In genomic region chr1:17335821-17336718, GRCh38 we compare ENCODE assay signal across 9 cellular contexts. TPM values are rescaled to one million over a fixed set of nuclear protein-coding genes. Genes with fewer than 3 reads are reported as not detected.
DNase-seq lines count a peak whose midpoint lies in the region; ATAC-seq, FAIRE-seq and TF ChIP-seq lines count a peak whose summit lies in the region.
"Had no signal": no experiment of that assay in that cellular context is flagged by ENCODE, and none has a peak within 500 bp of the region (broad histone marks: within the 10 kb centered on the region; RNA-seq: fewer than 3 reads in every experiment).

No MANE protein-coding gene starts in this region.

- TF ChIP-seq EP300 in HepG2 (IDR thresholded peaks at IDR 0.05; ENCODE audit: low read depth in 2 of 2, low read length in 2 of 2) (no peak), HepG2 (CRISPR knock-in tag; IDR thresholded peaks at IDR 0.05; ENCODE audit: borderline replicate concordance) (no peak)

- POLR2A ChIA-PET in HepG2 (lab: Yijun Ruan, JAX): no interaction called here

- CTCF ChIA-PET in HepG2 (lab: Yijun Ruan, JAX; ENCODE audit: low intra/inter-chr PET ratio, low total read pairs): interaction anchor here (0.7 to 1.8 kb wide), 3 partner anchors 38 to 276 kb away, joined by 3 to 15 read pairs (median 11); no protein-coding TSS in a partner anchor

- intact Hi-C loops in HepG2 (cut with micrococcal nuclease; ENCODE audit: unreplicated experiment): loop anchor here (2.0 kb wide), 1 partner anchor 211 kb away; no protein-coding TSS in a partner anchor

- no peak for TF ChIP-seq RAD21 in HepG2 (CRISPR knock-in tag; IDR thresholded peaks at IDR 0.05)

- peak; percentile 86 for ATAC-seq in HepG2
- no peak for ATAC-seq in GM18502 (IDR thresholded peaks at IDR 0.05; ENCODE audit: poor library complexity, unreplicated experiment)

- DNase-seq in NCI-H82 (lab: John Stamatoyannopoulos, UW) (peak; percentile 84), NCI-H82 treated with DMSO at 0.1 percent for 48 hours (lab: John Stamatoyannopoulos, UW; ENCODE audit: unreplicated experiment) (no peak), NCI-H2029 treated with DMSO at 0.1 percent for 48 hours (lab: John Stamatoyannopoulos, UW) (peak; percentile 8), cerebellar cortex (ENCODE audit: low spot score) (peak; percentile 52), HepG2 (ENCODE audit: low spot score) (peak; percentile 42)
- peak; percentile 37 for DNase-seq in activated CD4-positive, CD25-positive, alpha-beta regulatory T cell treated with anti-CD3 and anti-CD28 coated beads, Interleukin-2, amount 50 U/mL, for 16 hours (ENCODE audit: low read depth, low spot score)
- DNase-seq in stimulated activated CD4-positive, alpha-beta T cell treated with anti-CD3 and anti-CD28 coated beads, Interleukin-4, amount 100 ng/mL, for 48 hours (ENCODE audit: low read depth in 2 of 2): peak; percentile 57 to 77

- no peak overlapping the region for H3K4me2 ChIP-seq in HepG2 (ENCODE audit: low read depth, low read length)

- no peaks in the 10 kb centered on the region for H3K79me2 ChIP-seq in HepG2 (ENCODE audit: insufficient read depth, low read length)

- H3K36me3 ChIP-seq in HepG2 (replicated peaks in 1 of 2; ENCODE audit: control insufficient read depth in 1 of 2, insufficient read depth in 2 of 2, low read length in 2 of 2): no peaks in the 10 kb centered on the region

- in situ Hi-C loops in HepG2 (cut with HindIII; ENCODE audit: extremely low pct_ligation_motif_present, low pct_unique_long_range_greater_than_20kb): loop anchor here (5.0 kb wide), 1 partner anchor 214 kb away; no protein-coding TSS in a partner anchor

- 0 out of 2 replicates have a peak, but pooled peaks cover 4% of the 10 kb centered on the region for H4K20me1 ChIP-seq in HepG2 (ENCODE audit: insufficient read depth, low read length)

- no peak overlapping the region for H3K9ac ChIP-seq in HepG2 (ENCODE audit: insufficient read depth, low read depth, low read length)

- H3K27ac ChIP-seq in HepG2 (ENCODE audit: extremely low read length, insufficient read depth, low read length): no peak overlapping the region

- TF ChIP-seq CTCF in HepG2 (CRISPR knock-in tag; IDR thresholded peaks at IDR 0.05): peak; percentile 69

- peak; percentile 28 for FAIRE-seq in HepG2 (lab: Jason Lieb, UNC)

- no TSS peak for BruUV-seq in HepG2 (replicated peaks; lab: Mats Ljungman, UMichigan)

- H3K27me3 ChIP-seq in HepG2 (ENCODE audit: control insufficient read depth in 1 of 2, insufficient read depth in 2 of 2, low read length in 2 of 2): peaks cover 1 to 12% of the 10 kb centered on the region in 2 experiments

- H3K4me3 ChIP-seq in HepG2 (replicated peaks in 1 of 3; ENCODE audit: insufficient read depth in 1 of 3, low read depth in 2 of 3, low read length in 3 of 3): no peak overlapping the region

- H2AFZ ChIP-seq in HepG2 (ENCODE audit: low read length): no peak overlapping the region

- no peaks in the 10 kb centered on the region for H3K9me3 ChIP-seq in HepG2 (ENCODE audit: low read length)

- H3K4me1 ChIP-seq in HepG2 (ENCODE audit: insufficient read depth, low read length): no peaks in the 10 kb centered on the region

- 15% methylated on average over 17 of the region's 20 CpGs for WGBS in HepG2 (ENCODE audit: low lambda C conversion rate)

- TF ChIP-seq POLR2A in HepG2 (IDR thresholded peaks at IDR 0.05; ENCODE audit: insufficient read depth in 1 of 2, low read depth in 2 of 2, low read length in 2 of 2): no peak

TF ChIP-seq in HepG2, 621 proteins besides CTCF, POLR2A, EP300 and RAD21:
- TF ChIP-seq SMC3 (IDR thresholded peaks at IDR 0.05; ENCODE audit: low read length) (peak; percentile 77), STAG1 (CRISPR knock-in tag; IDR thresholded peaks at IDR 0.05) (peak; percentile 12; the same call in 1 of the 2 replicates), TOE1 (CRISPR knock-in tag; IDR thresholded peaks at IDR 0.05) (no peak), KDM1A (CRISPR knock-in tag; IDR thresholded peaks at IDR 0.05) (0 out of 2 replicates have a peak, but pooled peaks have one; percentile 24)
TF ChIP-seq in HepG2: peak in this region for 3.

RNA-seq across cellular contexts. Expression of gene PADI4, which starts 28.1 kb away (rescaled TPM):
- total RNA-seq in HepG2 (2016; rRNA removed; fragmentation: Illumina TruSeq; extraction: Trizol): 0.04 TPM in 1 of 2 replicates, not detected in the other
- not detected in 2 replicates for total RNA-seq in HepG2 (2016; cell fraction: cytosol; rRNA removed; fragmentation: Illumina TruSeq; extraction: Trizol; ENCODE audit: low read depth)
- total RNA-seq in HepG2 (2016; cell fraction: insoluble cytoplasmic fraction; rRNA removed; fragmentation: Illumina TruSeq; extraction: Trizol): not detected in 2 replicates
- not detected in 2 replicates for total RNA-seq in HepG2 (2016; cell fraction: membrane; rRNA removed; fragmentation: Illumina TruSeq; extraction: Trizol)
- not detected in 2 replicates for total RNA-seq in HepG2 (2016; cell fraction: nucleus; rRNA removed; fragmentation: Illumina TruSeq; extraction: Trizol)
- polyA plus RNA-seq in HepG2 (2011; rRNA removed): 0.04 TPM in 1 of 2 replicates, not detected in the other
- polyA plus RNA-seq in HepG2 (2011; cell fraction: cytosol; rRNA removed): 0.04 TPM in 1 of 2 replicates, not detected in the other
- not detected in 2 replicates for polyA plus RNA-seq in HepG2 (2011; cell fraction: nucleus; rRNA removed)
- polyA plus RNA-seq in HepG2 (2012): not detected in 2 replicates
- polyA plus RNA-seq in HepG2 (2016; cell fraction: cytosol; fragmentation: Illumina TruSeq; extraction: Trizol; ENCODE audit: low read depth): not detected in 2 replicates
- polyA plus RNA-seq in HepG2 (2016; cell fraction: insoluble cytoplasmic fraction; fragmentation: Illumina TruSeq; extraction: Trizol; ENCODE audit: low read depth): not detected in 2 replicates
- not detected in 2 replicates for polyA plus RNA-seq in HepG2 (2016; cell fraction: membrane; fragmentation: Illumina TruSeq; extraction: Trizol; ENCODE audit: low read depth)
- polyA plus RNA-seq in HepG2 (2016; cell fraction: nucleus; fragmentation: Illumina TruSeq; extraction: Trizol; ENCODE audit: insufficient read depth, low read depth): not detected in 2 replicates
- polyA minus RNA-seq in HepG2 (2011; rRNA and poly(A)+ RNA removed; ENCODE audit: low replicate concordance): not detected in 2 replicates
- not detected in 2 replicates for polyA minus RNA-seq in HepG2 (2011; cell fraction: cytosol; rRNA and poly(A)+ RNA removed)
- not detected in 2 replicates for polyA minus RNA-seq in HepG2 (2011; cell fraction: nucleus; rRNA and poly(A)+ RNA removed)

RNA-seq across cellular contexts. Expression of gene PADI6, which starts 35.9 kb away (rescaled TPM):
- total RNA-seq in HepG2 (2016; rRNA removed; fragmentation: Illumina TruSeq; extraction: Trizol): not detected in 2 replicates
- not detected in 2 replicates for total RNA-seq in HepG2 (2016; cell fraction: cytosol; rRNA removed; fragmentation: Illumina TruSeq; extraction: Trizol; ENCODE audit: low read depth)
- total RNA-seq in HepG2 (2016; cell fraction: insoluble cytoplasmic fraction; rRNA removed; fragmentation: Illumina TruSeq; extraction: Trizol): not detected in 2 replicates
- total RNA-seq in HepG2 (2016; cell fraction: membrane; rRNA removed; fragmentation: Illumina TruSeq; extraction: Trizol): not detected in 2 replicates
- total RNA-seq in HepG2 (2016; cell fraction: nucleus; rRNA removed; fragmentation: Illumina TruSeq; extraction: Trizol): not detected in 2 replicates
- polyA plus RNA-seq in HepG2 (2011; rRNA removed): not detected in 2 replicates
- 0.03 TPM in 1 of 2 replicates, not detected in the other for polyA plus RNA-seq in HepG2 (2011; cell fraction: cytosol; rRNA removed)
- polyA plus RNA-seq in HepG2 (2011; cell fraction: nucleus; rRNA removed): not detected in 2 replicates
- not detected in 2 replicates for polyA plus RNA-seq in HepG2 (2012)
- not detected in 2 replicates for polyA plus RNA-seq in HepG2 (2016; cell fraction: cytosol; fragmentation: Illumina TruSeq; extraction: Trizol; ENCODE audit: low read depth)
- not detected in 2 replicates for polyA plus RNA-seq in HepG2 (2016; cell fraction: insoluble cytoplasmic fraction; fragmentation: Illumina TruSeq; extraction: Trizol; ENCODE audit: low read depth)
- polyA plus RNA-seq in HepG2 (2016; cell fraction: membrane; fragmentation: Illumina TruSeq; extraction: Trizol; ENCODE audit: low read depth): not detected in 2 replicates
- not detected in 2 replicates for polyA plus RNA-seq in HepG2 (2016; cell fraction: nucleus; fragmentation: Illumina TruSeq; extraction: Trizol; ENCODE audit: insufficient read depth, low read depth)
- not detected in 2 replicates for polyA minus RNA-seq in HepG2 (2011; rRNA and poly(A)+ RNA removed; ENCODE audit: low replicate concordance)
- polyA minus RNA-seq in HepG2 (2011; cell fraction: cytosol; rRNA and poly(A)+ RNA removed): not detected in 2 replicates
- not detected in 2 replicates for polyA minus RNA-seq in HepG2 (2011; cell fraction: nucleus; rRNA and poly(A)+ RNA removed)
- total RNA-seq: mononuclear cell had no signal
